In genomic region chr10:71647526-71648354, GRCh38 we compare ENCODE assay signal across 10 cellular contexts.
DNase-seq lines count a peak whose midpoint lies in the region; ATAC-seq, FAIRE-seq and TF ChIP-seq lines count a peak whose summit lies in the region.
"Had no signal": no experiment of that assay in that cellular context is flagged by ENCODE, and none has a peak within 500 bp of the region (broad histone marks: within the 10 kb centered on the region; RNA-seq: fewer than 3 reads in every experiment).

No MANE protein-coding gene starts in this region.

- no peak overlapping the region for H3K9ac ChIP-seq in colonic mucosa (ENCODE audit: low read depth in 2 of 2, low read length in 2 of 2)

- TF ChIP-seq CTCF in AG09319 (IDR thresholded peaks at IDR 0.05; ENCODE audit: low read depth, low read length) (peak; percentile 38), HEK293 (tag by site-specific recombination; IDR thresholded peaks at IDR 0.05) (peak; percentile 42; the same call in 1 of the 2 replicates), WTC11 (IDR thresholded peaks at IDR 0.05) (peak; percentile 48; the same call in 1 of the 2 replicates), colonic mucosa (IDR thresholded peaks at IDR 0.05) (no peak)

- FAIRE-seq in RCC 7860 (lab: Jason Lieb, UNC): no peak
- FAIRE-seq: pancreas had no signal

- no peak overlapping the region for H3K4me3 Mint-ChIP-seq in WTC11

- DNase-seq in AG09319 (ENCODE audit: extremely low read depth, low read depth) (no peak), WTC11 (ENCODE audit: low spot score) (peak; percentile 69), left kidney (ENCODE audit: low read depth, low spot score) (peak; percentile 49), RCC 7860 (ENCODE audit: low spot score) (no peak), SHP77 treated with DMSO at 0.1 percent for 48 hours (lab: John Stamatoyannopoulos, UW) (no peak), colonic mucosa (no peak)
- no peak for DNase-seq in activated naive CD4-positive, alpha-beta T cell treated with Interleukin-2 at 50 U/mL for 16 hours
- DNase-seq: activated gamma-delta T cell, pancreas had no signal

- H3K4me1 ChIP-seq in HEK293 (ENCODE audit: control insufficient read depth, insufficient read depth, low read length) (no peaks in the 10 kb centered on the region), colonic mucosa (no peaks in the 10 kb centered on the region)
- H3K4me1 ChIP-seq: pancreas had no signal

- peaks cover 3% of the 10 kb centered on the region; the same call in 1 of the 2 replicates for H3K27me3 Mint-ChIP-seq in WTC11 (ENCODE audit: low read depth)

- no peak overlapping the region for H3K27ac Mint-ChIP-seq in WTC11

- peak; percentile 86 for ATAC-seq in WTC11

- peaks cover 38% of the 10 kb centered on the region for H3K4me1 Mint-ChIP-seq in WTC11

- H3K9me3 ChIP-seq in HEK293 (ENCODE audit: control insufficient read depth, insufficient read depth, low read depth, low read length) (no peaks in the 10 kb centered on the region), colonic mucosa (no peaks in the 10 kb centered on the region)
- H3K9me3 ChIP-seq: pancreas had no signal

- H3K27ac ChIP-seq in HEK293 (ENCODE audit: extremely low read depth, low read depth, low read length): no peak overlapping the region
- H3K27ac ChIP-seq in colonic mucosa: no peak overlapping the region
- H3K27ac ChIP-seq: pancreas had no signal

- CTCF ChIA-PET in HEK293 (lab: Yijun Ruan, JAX) (interaction anchor here (0.6 to 4.2 kb wide), 6 partner anchors 11 to 271 kb away, joined by 3 to 15 read pairs (median 4); no protein-coding TSS in a partner anchor), WTC11 (lab: Charles Lee) (interaction anchor here (0.6 to 7.1 kb wide), 7 partner anchors 8 to 126 kb away, joined by 3 to 49 read pairs (median 6); partner anchors contain the start of gene VSIR)

- H3K36me3 Mint-ChIP-seq in WTC11: no peaks in the 10 kb centered on the region

- intact Hi-C loops in colonic mucosa (cut with DNase I): no loop called here

- no peaks in the 10 kb centered on the region for H3K27me3 ChIP-seq in colonic mucosa
- H3K27me3 ChIP-seq: pancreas had no signal

- no peaks in the 10 kb centered on the region for H3K9me3 Mint-ChIP-seq in WTC11

- no peaks in the 10 kb centered on the region for H3K36me3 ChIP-seq in HEK293 (ENCODE audit: control insufficient read depth in 2 of 2, insufficient read depth in 1 of 2, low read length in 2 of 2)
- H3K36me3 ChIP-seq in colonic mucosa: no peaks in the 10 kb centered on the region
- H3K36me3 ChIP-seq: pancreas had no signal

- POLR2A ChIA-PET in HEK293 (lab: Yijun Ruan, JAX) (no interaction called here), WTC11 (lab: Charles Lee) (no interaction called here)

- no peak overlapping the region for H3K4me3 ChIP-seq in HEK293 (ENCODE audit: low read depth, low read length)
- no peak overlapping the region for H3K4me3 ChIP-seq in colonic mucosa
- H3K4me3 ChIP-seq: pancreas had no signal

TF ChIP-seq in HEK293, 187 proteins besides CTCF, POLR2A, EP300 and RAD21 (continues in another document):
- TF ChIP-seq PRDM2 (tag by site-specific recombination; IDR thresholded peaks at IDR 0.05; ENCODE audit: borderline replicate concordance) (no peak), ZIC2 (tag by site-specific recombination; IDR thresholded peaks at IDR 0.05) (peak; percentile 33; the same call in 1 of the 2 replicates), ZNF140 (tag by site-specific recombination; IDR thresholded peaks at IDR 0.05) (no peak), ZNF830 (tag by site-specific recombination; IDR thresholded peaks at IDR 0.05; ENCODE audit: low read depth) (no peak)

TF ChIP-seq in WTC11, 78 proteins besides CTCF, POLR2A, EP300 and RAD21:
- TF ChIP-seq ZNF281 (CRISPR knock-in tag; IDR thresholded peaks at IDR 0.05) (no peak), NFE2L1 (CRISPR knock-in tag; IDR thresholded peaks at IDR 0.05) (no peak), CDX4 (CRISPR knock-in tag; IDR thresholded peaks at IDR 0.05; ENCODE audit: borderline replicate concordance) (no peak)
TF ChIP-seq in WTC11: peak in this region for 0.

Comparison
In these comparisons a context has a peak if more than half of its experiments do, and no peak if none do; other contexts are left out.
1. DNase-seq: peak in WTC11 (single experiment) and left kidney (single experiment); none in AG09319 (single experiment), RCC 7860 (single experiment), SHP77 treated with DMSO at 0.1 percent for 48 hours (single experiment), colonic mucosa (single experiment) and activated naive CD4-positive, alpha-beta T cell treated with Interleukin-2 at 50 U/mL for 16 hours (single experiment).